Comparison of ENCODE assay signal across 8 cellular contexts in the genomic region with DNA sequence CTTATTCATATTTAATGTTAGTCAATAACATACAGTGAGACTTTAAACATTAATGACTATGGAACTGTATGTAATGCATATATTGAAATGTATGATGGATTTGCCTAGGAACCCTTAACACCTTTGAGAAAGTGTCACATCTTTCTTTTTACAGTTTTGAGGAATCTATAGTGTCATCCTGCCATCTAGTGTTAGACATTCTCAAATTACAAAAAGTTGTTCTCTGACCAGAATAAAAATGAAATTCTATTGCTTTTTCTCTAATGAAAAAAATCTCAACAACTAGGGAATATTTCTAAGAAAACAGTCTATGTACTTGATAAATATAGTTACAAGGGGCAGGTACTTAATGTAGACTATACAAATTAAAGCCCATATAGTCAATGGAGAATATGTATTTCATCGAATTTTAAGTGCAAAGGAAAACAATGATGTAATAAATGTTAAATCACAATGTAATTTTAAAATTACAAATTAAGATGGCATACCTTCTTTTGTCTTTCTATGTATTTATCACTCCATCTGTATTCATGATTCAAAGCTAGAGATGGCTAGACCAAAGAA. TPM values are rescaled to one million over a fixed set of nuclear protein-coding genes. Genes with fewer than 3 reads are reported as not detected.
A peak's percentile ranks its signal among the peaks of the same experiment; 100 is the strongest.
DNase-seq lines count a peak whose midpoint lies in the region; ATAC-seq, FAIRE-seq and TF ChIP-seq lines count a peak whose summit lies in the region.

No MANE protein-coding gene starts in this region.

- H3K4me3 ChIP-seq in endothelial cell of umbilical vein (replicated peaks in 1 of 3; ENCODE audit: insufficient read depth in 1 of 3, low read depth in 1 of 3, low read length in 3 of 3): no peak overlapping the region
- no peak overlapping the region for H3K4me3 ChIP-seq in small intestine (ENCODE audit: low read depth in 1 of 2, low read length in 2 of 2)
- no peak overlapping the region for H3K4me3 ChIP-seq in lower leg skin (ENCODE audit: low read depth, poor library complexity, severe bottlenecking)

- H3K9me3 ChIP-seq in endothelial cell of umbilical vein (replicated peaks; ENCODE audit: control insufficient read depth, insufficient read depth, low read length) (no peaks in the 10 kb centered on the region), small intestine (ENCODE audit: control insufficient read depth, low read depth) (no peaks in the 10 kb centered on the region)

- no peaks in the 10 kb centered on the region for H4K20me1 ChIP-seq in endothelial cell of umbilical vein (replicated peaks; ENCODE audit: control insufficient read depth, extremely low read depth, insufficient read depth, low read length)

- H3K36me3 ChIP-seq in endothelial cell of umbilical vein (ENCODE audit: control insufficient read depth in 2 of 2, extremely low read depth in 1 of 2, insufficient read depth in 2 of 2, low read length in 2 of 2) (no peaks in the 10 kb centered on the region), small intestine (ENCODE audit: control insufficient read depth in 2 of 2, insufficient read depth in 2 of 2, low read length in 2 of 2) (no peaks in the 10 kb centered on the region)

- POLR2A ChIA-PET in endothelial cell of umbilical vein (lab: Charles Lee): no interaction called here

- no peak overlapping the region for H3K9ac ChIP-seq in endothelial cell of umbilical vein (replicated peaks; ENCODE audit: extremely low read depth, insufficient read depth, low read length)

- no peaks in the 10 kb centered on the region for H3K79me2 ChIP-seq in endothelial cell of umbilical vein (ENCODE audit: control insufficient read depth, insufficient read depth, low read length)

- 79 to 91% (median 82%) methylated on average over 1 of the region's 1 CpG for WGBS in small intestine, 3 donors
- WGBS in lower leg skin, 2 donors: 89 to 93% methylated on average over 1 of the region's 1 CpG

- no peaks in the 10 kb centered on the region for H3K9me1 ChIP-seq in endothelial cell of umbilical vein (replicated peaks; ENCODE audit: control insufficient read depth, extremely low read depth, insufficient read depth, low read length)

- H3K27me3 ChIP-seq in endothelial cell of umbilical vein (ENCODE audit: control insufficient read depth in 2 of 2, insufficient read depth in 2 of 2, low read length in 2 of 2) (no peaks in the 10 kb centered on the region), small intestine (ENCODE audit: control insufficient read depth in 2 of 2, insufficient read depth in 2 of 2, low read length in 2 of 2) (no peaks in the 10 kb centered on the region)

- intact Hi-C loops in endothelial cell of umbilical vein (cut with micrococcal nuclease) (loop anchor here (1.0 to 10.0 kb wide), 7 partner anchors 315 to 948 kb away; a partner anchor contains a TSS), lower leg skin (cut with DNase I; ENCODE audit: low total_unique reads) (loop anchor here (5.0 kb wide), 1 partner anchor 586 kb away; no protein-coding TSS in a partner anchor)

- peak; percentile 63 for DNase-seq in NCI-H510A treated with DMSO at 0.1 percent for 48 hours (lab: John Stamatoyannopoulos, UW)
- no peak for DNase-seq in NCI-H510A (lab: John Stamatoyannopoulos, UW)
- peak; percentile 43 for DNase-seq in NCI-H460 (ENCODE audit: extremely low read depth, low read depth)
- DNase-seq in endothelial cell of umbilical vein (ENCODE audit: low read depth, low spot score): peak; percentile 68
- DNase-seq in small intestine: no peak
- no peak for DNase-seq in HuH-7.5 (ENCODE audit: low spot score)
- DNase-seq in lower leg skin (ENCODE audit: low spot score in 2 of 2): no peak

- H3K27ac ChIP-seq in endothelial cell of umbilical vein (ENCODE audit: insufficient read depth, low read depth, low read length) (no peak overlapping the region), small intestine (ENCODE audit: low read depth in 1 of 2, low read length in 1 of 2) (no peak overlapping the region)

- peak; percentile 10 to 12 for TF ChIP-seq CTCF in endothelial cell of umbilical vein (IDR thresholded peaks at IDR 0.05; ENCODE audit: extremely low read depth in 1 of 2, insufficient read depth in 1 of 2, low read depth in 1 of 2, low read length in 2 of 2)
- TF ChIP-seq CTCF in lower leg skin (IDR thresholded peaks at IDR 0.05): no peak

- CTCF ChIA-PET in endothelial cell of umbilical vein (lab: Charles Lee): interaction anchor here (0.6 to 5.1 kb wide), 19 partner anchors 9 to 949 kb away, joined by 3 to 92 read pairs (median 4); no protein-coding TSS in a partner anchor

- H2AFZ ChIP-seq in endothelial cell of umbilical vein (ENCODE audit: low read depth, low read length): no peak overlapping the region

- ATAC-seq in GM18498 (IDR thresholded peaks at IDR 0.05; ENCODE audit: unreplicated experiment): no peak

- dilution Hi-C loops in endothelial cell of umbilical vein (cut with MboI; ENCODE audit: extremely low pct_ligation_motif_present, low sequenced_read_pairs): no loop called here

- no peak for TF ChIP-seq POLR2A in endothelial cell of umbilical vein (IDR thresholded peaks at IDR 0.05; ENCODE audit: low read depth, low read length)
- TF ChIP-seq POLR2A in lower leg skin (IDR thresholded peaks at IDR 0.05): no peak

- FAIRE-seq in endothelial cell of umbilical vein (lab: Jason Lieb, UNC) (peak; percentile 69), small intestine (lab: Jason Lieb, UNC) (peak; percentile 89)

- BruUV-seq in endothelial cell of umbilical vein (replicated peaks; lab: Mats Ljungman, UMichigan): no TSS peak

- H3K4me1 ChIP-seq in endothelial cell of umbilical vein (ENCODE audit: control insufficient read depth, extremely low read depth, insufficient read depth, low read length) (peaks cover 6% of the 10 kb centered on the region), small intestine (ENCODE audit: control insufficient read depth in 2 of 2, insufficient read depth in 1 of 2, low read depth in 1 of 2, low read length in 1 of 2) (no peaks in the 10 kb centered on the region)

- H3K4me2 ChIP-seq in endothelial cell of umbilical vein (ENCODE audit: insufficient read depth, low read length): no peak overlapping the region

TF ChIP-seq in endothelial cell of umbilical vein, 7 proteins besides CTCF, POLR2A, EP300 and RAD21:
- TF ChIP-seq EZH2 (IDR thresholded peaks at IDR 0.05; ENCODE audit: borderline replicate concordance, low read depth, low read length, severe bottlenecking) (no peak), POLR2AphosphoS5 (IDR thresholded peaks at IDR 0.05; ENCODE audit: insufficient read depth, low read depth, low read length) (no peak), JUN (IDR thresholded peaks at IDR 0.05; ENCODE audit: borderline replicate concordance, insufficient read depth, insufficient read length, low read depth) (no peak), FOS (IDR thresholded peaks at IDR 0.05; ENCODE audit: borderline replicate concordance, insufficient read depth, low read length) (no peak), GATA2 (IDR thresholded peaks at IDR 0.05; ENCODE audit: insufficient read depth, insufficient read length, low read depth, low read length) (no peak), MYC (IDR thresholded peaks at IDR 0.05; ENCODE audit: low read depth, low read length) (no peak)
- TF ChIP-seq, protein P1, sequence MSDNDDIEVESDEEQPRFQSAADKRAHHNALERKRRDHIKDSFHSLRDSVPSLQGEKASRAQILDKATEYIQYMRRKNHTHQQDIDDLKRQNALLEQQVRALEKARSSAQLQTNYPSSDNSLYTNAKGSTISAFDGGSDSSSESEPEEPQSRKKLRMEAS (IDR thresholded peaks at IDR 0.05; ENCODE audit: insufficient read depth, insufficient read length): no peak

RNA-seq across cellular contexts. Expression of a gene that starts 5.1 kb away (rescaled TPM):
- total RNA-seq in NCI-H460 (2014; rRNA removed; shearing (Covaris generic)): 4.3 TPM in 2 replicates
- 1.3 and 2.4 TPM in 2 replicates for polyA plus RNA-seq in NCI-H460 (2014; cell fraction: nucleus; rRNA removed)
- 244 and 252 TPM in 2 replicates for total RNA-seq in endothelial cell of umbilical vein
- polyA plus RNA-seq in endothelial cell of umbilical vein: 194 and 222 TPM in 2 replicates
- polyA plus RNA-seq in endothelial cell of umbilical vein (2011; cell fraction: cytosol; rRNA removed): 126 and 128 TPM in 2 replicates
- polyA plus RNA-seq in endothelial cell of umbilical vein (2011; cell fraction: nucleus; rRNA removed): 143 and 153 TPM in 2 replicates
- 78.3 and 90.6 TPM in 2 replicates for polyA plus RNA-seq in endothelial cell of umbilical vein (2012)
- 371 and 410 TPM in 2 replicates for polyA minus RNA-seq in endothelial cell of umbilical vein
- polyA minus RNA-seq in endothelial cell of umbilical vein (2011; cell fraction: cytosol; rRNA and poly(A)+ RNA removed): not detected
- polyA minus RNA-seq in endothelial cell of umbilical vein (2011; cell fraction: nucleus; rRNA and poly(A)+ RNA removed): 452 and 634 TPM in 2 replicates
- polyA plus RNA-seq in small intestine: 10 to 100 TPM in 1 of 3 donors, under 1 TPM in 2; 0.22 to 12.1 (median 0.27) TPM
- total RNA-seq in lower leg skin: 10 to 100 TPM in 3 of 4 donors, 1 to 10 TPM in 1; 9.6 to 20.1 (median 18.1) TPM

Comparison
In these comparisons a context has a peak if more than half of its experiments do, and no peak if none do; other contexts are left out.
1. DNase-seq: peak in NCI-H510A treated with DMSO at 0.1 percent for 48 hours (single experiment), NCI-H460 (single experiment) and endothelial cell of umbilical vein (single experiment); none in NCI-H510A (single experiment), small intestine (single experiment), HuH-7.5 (single experiment) and lower leg skin (0 of 2).
2. CTCF ChIP-seq: peak in endothelial cell of umbilical vein (2 of 2); none in lower leg skin (0 of 3).
3. RNA of a gene that starts 5.1 kb away (total RNA-seq): 244 to 252 TPM in endothelial cell of umbilical vein; 9.6 to 20.1 TPM in lower leg skin and 4.3 TPM in NCI-H460; every median in the first group is over 10 times any median in the second.